In the genomic region with DNA sequence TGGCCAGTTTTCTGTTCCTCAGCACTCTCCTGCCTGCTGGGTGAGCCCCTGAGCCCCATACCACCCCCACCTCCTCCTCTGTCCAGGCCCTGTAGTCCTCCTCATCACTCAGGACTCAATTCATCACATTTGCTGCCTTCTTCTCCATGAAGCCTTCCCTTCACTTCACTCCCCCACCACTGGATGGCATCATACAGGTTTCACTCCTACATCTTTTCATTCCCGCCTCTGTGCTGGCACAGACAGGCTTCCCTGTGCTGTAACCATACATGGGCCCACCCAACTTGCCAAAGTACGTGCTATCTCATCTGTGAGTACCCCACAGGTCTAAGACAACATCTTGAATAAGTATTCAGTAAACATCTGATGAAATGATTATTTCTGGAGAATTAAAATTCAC, we compare ENCODE assay signal across 8 cellular contexts. TPM values are rescaled to one million over a fixed set of nuclear protein-coding genes. Genes with fewer than 3 reads are reported as not detected.
DNase-seq lines count a peak whose midpoint lies in the region; ATAC-seq and TF ChIP-seq lines count a peak whose summit lies in the region.

No MANE protein-coding gene starts in this region.

- TF ChIP-seq CTCF in AG04449 (IDR thresholded peaks at IDR 0.05; ENCODE audit: insufficient read depth, low read length, missing control alignments) (peak; percentile 52), GM10266 (IDR thresholded peaks at IDR 0.05; ENCODE audit: control insufficient read depth, insufficient read depth, low read depth, missing control alignments) (peak; percentile 24)

- 72 to 85% methylated on average over 2 of the region's 2 CpGs for WGBS in esophagus, 2 donors

- ATAC-seq in GM18909 (IDR thresholded peaks at IDR 0.05; ENCODE audit: poor library complexity, unreplicated experiment) (no peak), GM21447 (IDR thresholded peaks at IDR 0.05; ENCODE audit: unreplicated experiment) (no peak), HG02852 (IDR thresholded peaks at IDR 0.05; ENCODE audit: unreplicated experiment) (no peak)

- no peaks in the 10 kb centered on the region for H3K9me3 ChIP-seq in SJSA1 (replicated peaks)
- no peaks in the 10 kb centered on the region for H3K9me3 ChIP-seq in esophagus (ENCODE audit: control insufficient read depth in 2 of 2, insufficient read depth in 1 of 2, low read depth in 1 of 2, low read length in 1 of 2)
- no peaks in the 10 kb centered on the region for H3K9me3 ChIP-seq in skeletal muscle tissue (ENCODE audit: control insufficient read depth in 3 of 3, low read length in 3 of 3)

- peak overlapping the region; percentile 66 for H3K27ac ChIP-seq in SJSA1
- peak overlapping the region; percentile 68 to 82 for H3K27ac ChIP-seq in esophagus (ENCODE audit: low read depth in 2 of 2, low read length in 1 of 2)
- peak overlapping the region; percentile 83 for H3K27ac ChIP-seq in skeletal muscle tissue (ENCODE audit: low read depth, low read length)

- H3K27me3 ChIP-seq in SJSA1 (replicated peaks) (no peaks in the 10 kb centered on the region), esophagus (ENCODE audit: control insufficient read depth in 1 of 2, insufficient read depth in 2 of 2, low read length in 2 of 2) (no peaks in the 10 kb centered on the region), skeletal muscle tissue (ENCODE audit: control insufficient read depth in 3 of 3, insufficient read depth in 3 of 3, low read length in 3 of 3) (no peaks in the 10 kb centered on the region)

- DNase-seq in AG04449 (ENCODE audit: low read depth, low spot score) (no peak), GM10266 (ENCODE audit: extremely low spot score) (no peak), SJSA1 (ENCODE audit: low read depth in 1 of 2, low spot score in 2 of 2) (peak in 1 of 2 experiments; percentile 66)

- H3K9ac ChIP-seq in skeletal muscle tissue (ENCODE audit: low read depth in 1 of 3, low read length in 3 of 3), result no peak overlapping the region

- H3K4me3 ChIP-seq in AG04449 (ENCODE audit: low read depth, low read length) (no peak overlapping the region), SJSA1 (no peak overlapping the region), esophagus (ENCODE audit: low read depth in 1 of 2, low read length in 2 of 2) (no peak overlapping the region), skeletal muscle tissue (ENCODE audit: low read length in 3 of 3) (peak overlapping the region in 1 of 3 donors; percentile 55)

- H3K36me3 ChIP-seq in SJSA1, result peaks cover 14% of the 10 kb centered on the region; the same call in 1 of the 2 replicates
- H3K36me3 ChIP-seq in esophagus (ENCODE audit: control insufficient read depth in 2 of 2, insufficient read depth in 2 of 2, low read length in 1 of 2), result peaks cover 0 to 2% of the 10 kb centered on the region in 2 donors
- H3K36me3 ChIP-seq in skeletal muscle tissue (ENCODE audit: control insufficient read depth in 3 of 3, insufficient read depth in 3 of 3, low read length in 3 of 3), result no peaks in the 10 kb centered on the region

- CTCF ChIA-PET in AG04449 (lab: Yijun Ruan, JAX), result interaction anchor here (1.1 to 1.3 kb wide), 3 partner anchors 12 to 25 kb away, joined by 3 to 5 read pairs (median 3); no protein-coding TSS in a partner anchor

- H3K4me1 ChIP-seq in SJSA1 (replicated peaks) (peaks cover 54% of the 10 kb centered on the region), esophagus (ENCODE audit: control insufficient read depth in 2 of 2, insufficient read depth in 2 of 2, low read length in 1 of 2) (peaks cover 2 to 8% of the 10 kb centered on the region in 2 donors), skeletal muscle tissue (ENCODE audit: control insufficient read depth in 3 of 3, insufficient read depth in 3 of 3, low read length in 3 of 3) (peaks cover 84 to 90% (median 84%) of the 10 kb centered on the region in 3 donors)

- POLR2A ChIA-PET in AG04449 (lab: Yijun Ruan, JAX), result interaction anchor here (1.6 kb wide), 1 partner anchor 23 kb away, joined by 5 read pairs; no protein-coding TSS in a partner anchor

RNA-seq across cellular contexts. Expression of a gene that starts 56.9 kb away (rescaled TPM):
- 0.44 and 2.5 TPM in 2 replicates for total RNA-seq in SJSA1 (2014; rRNA removed; shearing (Covaris generic))
- 1 to 10 TPM in 1 of 2 donors, under 1 TPM in 1; 0.61 to 1.1 TPM for polyA plus RNA-seq in esophagus
- under 0.01 TPM for total RNA-seq in skeletal muscle tissue
